ENCODE assay signal across 8 cellular contexts in genomic region chr15:62125763-62126162, GRCh38. TPM values are rescaled to one million over a fixed set of nuclear protein-coding genes. Genes with fewer than 3 reads are reported as not detected.
DNase-seq lines count a peak whose midpoint lies in the region; ATAC-seq and TF ChIP-seq lines count a peak whose summit lies in the region.

No MANE protein-coding gene starts in this region.

- peaks cover 54% of the 10 kb centered on the region for H3K4me1 Mint-ChIP-seq in activated CD4-positive, alpha-beta T cell treated with anti-CD3 and anti-CD28 coated beads for 36 hours

- ATAC-seq in mucosa of descending colon: peak; percentile 89
- no peak for ATAC-seq in activated CD4-positive, alpha-beta T cell treated with anti-CD3 and anti-CD28 coated beads for 36 hours
- no peak for ATAC-seq in HG03159 (IDR thresholded peaks at IDR 0.05; ENCODE audit: unreplicated experiment)

- H3K9me3 Mint-ChIP-seq in activated CD4-positive, alpha-beta T cell treated with anti-CD3 and anti-CD28 coated beads for 36 hours (ENCODE audit: low read depth): no peaks in the 10 kb centered on the region

- intact Hi-C loops in mucosa of descending colon (cut with DNase I, micrococcal nuclease): no loop called here
- intact Hi-C loops in activated CD4-positive, alpha-beta T cell treated with anti-CD3 and anti-CD28 coated beads for 36 hours (cut with DNase I, micrococcal nuclease): loop anchor here in 1 of 2 experiments (5.0 kb wide), 1 partner anchor 127 kb away; no protein-coding TSS in a partner anchor

- no peak overlapping the region for H3K4me3 Mint-ChIP-seq in activated CD4-positive, alpha-beta T cell treated with anti-CD3 and anti-CD28 coated beads for 36 hours

- CTCF ChIA-PET in activated CD4-positive, alpha-beta T cell treated with anti-CD3 and anti-CD28 coated beads for 36 hours (lab: Charles Lee): interaction anchor here (1.4 to 2.1 kb wide), 5 partner anchors 12 to 128 kb away, joined by 4 to 7 read pairs (median 5); partner anchors contain the start of gene VPS13C

- H3K4me3 ChIP-seq in astrocyte of the cerebellum (ENCODE audit: low read depth, low read length) (no peak overlapping the region), mucosa of descending colon (no peak overlapping the region)

- H3K27ac Mint-ChIP-seq in activated CD4-positive, alpha-beta T cell treated with anti-CD3 and anti-CD28 coated beads for 36 hours: no peak overlapping the region

- peaks cover 31% of the 10 kb centered on the region for H3K4me1 ChIP-seq in mucosa of descending colon (ENCODE audit: low read depth)

- in situ Hi-C loops in astrocyte of the cerebellum (cut with HindIII; ENCODE audit: low sequenced_read_pairs): no loop called here

- peak; percentile 53 for DNase-seq in EL
- peak; percentile 15 for DNase-seq in NCI-H2107 (lab: John Stamatoyannopoulos, UW)
- DNase-seq in astrocyte of the cerebellum (ENCODE audit: low read depth): no peak
- peak in 1 of 3 donors; percentile 74 for DNase-seq in mucosa of descending colon
- no peak for DNase-seq in activated CD4-positive, alpha-beta T cell treated with anti-CD3 and anti-CD28 coated beads for 36 hours
- DNase-seq in stimulated activated CD8-positive, alpha-beta memory T cell treated with anti-CD3 and anti-CD28 coated beads, Interleukin-4, amount 100 ng/mL, for 48 hours: no peak
- DNase-seq in activated effector memory CD4-positive, alpha-beta T cell treated with Interleukin-2 at 50 U/mL for 16 hours: no peak

- TF ChIP-seq CTCF in astrocyte of the cerebellum (IDR thresholded peaks at IDR 0.05; ENCODE audit: low read depth, low read length, missing control alignments) (peak; percentile 48), mucosa of descending colon (IDR thresholded peaks at IDR 0.05) (no peak)

- H3K36me3 ChIP-seq in mucosa of descending colon (ENCODE audit: low read depth): no peaks in the 10 kb centered on the region

- no peaks in the 10 kb centered on the region for H3K36me3 Mint-ChIP-seq in activated CD4-positive, alpha-beta T cell treated with anti-CD3 and anti-CD28 coated beads for 36 hours (ENCODE audit: low read depth)

- no peaks in the 10 kb centered on the region for H3K9me3 ChIP-seq in mucosa of descending colon

- POLR2A ChIA-PET in activated CD4-positive, alpha-beta T cell treated with anti-CD3 and anti-CD28 coated beads for 36 hours (lab: Charles Lee): no interaction called here

- H3K27me3 Mint-ChIP-seq in activated CD4-positive, alpha-beta T cell treated with anti-CD3 and anti-CD28 coated beads for 36 hours: no peaks in the 10 kb centered on the region

RNA-seq across cellular contexts. Expression of gene C2CD4B, which starts 39.3 kb away (rescaled TPM):
- total RNA-seq in mucosa of descending colon: 1 to 10 TPM; 1.5 to 3.7 (median 3.2) TPM
- under 1 TPM; 0.19 to 0.37 TPM for total RNA-seq in activated CD4-positive, alpha-beta T cell treated with anti-CD3 and anti-CD28 coated beads for 36 hours

RNA-seq across cellular contexts. Expression of gene C2CD4A, which starts 59.0 kb away (rescaled TPM):
- 1 to 10 TPM in 1 of 3 donors, under 1 TPM in 2; 0.28 to 1.9 (median 0.29) TPM for total RNA-seq in mucosa of descending colon
- total RNA-seq in activated CD4-positive, alpha-beta T cell treated with anti-CD3 and anti-CD28 coated beads for 36 hours: under 1 TPM; 0.61 to 0.73 TPM

Comparison
In these comparisons a context has a peak if more than half of its experiments do, and no peak if none do; other contexts are left out.
1. DNase-seq: peak in EL (single experiment) and NCI-H2107 (single experiment); none in astrocyte of the cerebellum (single experiment), activated CD4-positive, alpha-beta T cell treated with anti-CD3 and anti-CD28 coated beads for 36 hours (single experiment), stimulated activated CD8-positive, alpha-beta memory T cell treated with anti-CD3 and anti-CD28 coated beads, Interleukin-4, amount 100 ng/mL, for 48 hours (single experiment) and activated effector memory CD4-positive, alpha-beta T cell treated with Interleukin-2 at 50 U/mL for 16 hours (single experiment).